In the genomic region with DNA sequence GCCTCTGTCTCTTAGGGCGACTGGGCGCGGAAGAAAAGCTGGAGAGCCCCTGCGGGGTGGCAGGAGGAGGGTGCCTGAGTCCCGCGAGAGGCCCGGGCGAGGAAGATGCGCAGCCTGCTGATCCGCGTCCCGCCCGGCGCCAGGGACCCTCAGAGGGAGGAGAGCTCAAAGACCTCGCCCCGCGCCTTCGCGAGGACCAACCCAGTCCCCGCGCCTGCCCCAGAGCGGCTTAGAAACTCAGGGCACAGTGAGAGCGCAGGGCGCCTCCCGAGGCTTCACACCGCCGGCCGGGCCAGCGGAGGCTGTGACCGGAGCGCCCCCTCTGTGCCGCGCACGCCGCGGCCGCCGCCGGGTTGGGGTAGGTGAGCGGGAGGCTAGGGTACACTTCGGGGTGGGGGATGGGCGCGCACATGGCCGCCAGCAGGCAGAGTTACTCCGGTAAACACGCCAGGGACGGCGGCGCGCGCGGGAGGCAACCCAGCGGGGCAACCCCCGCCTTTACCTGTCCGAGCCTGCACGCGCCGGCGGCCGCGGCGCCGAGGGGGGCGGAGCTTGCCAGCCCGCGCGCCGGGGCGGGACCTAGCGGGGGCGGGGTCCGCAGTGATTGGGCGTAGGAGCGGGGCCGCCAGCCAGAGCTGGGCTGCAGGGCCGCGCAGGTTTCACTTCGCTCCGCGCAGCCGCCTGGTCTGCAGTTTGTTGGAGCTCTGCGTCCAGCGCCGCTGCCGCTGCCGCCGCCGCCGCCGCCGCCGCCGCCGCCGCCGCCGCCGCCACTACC, we compare ENCODE assay signal across 1 cellular context.
TF ChIP-seq lines count a peak whose summit lies in the region.

A gene with protein sequence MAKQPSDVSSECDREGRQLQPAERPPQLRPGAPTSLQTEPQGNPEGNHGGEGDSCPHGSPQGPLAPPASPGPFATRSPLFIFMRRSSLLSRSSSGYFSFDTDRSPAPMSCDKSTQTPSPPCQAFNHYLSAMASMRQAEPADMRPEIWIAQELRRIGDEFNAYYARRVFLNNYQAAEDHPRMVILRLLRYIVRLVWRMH (plus strand): TSS at position 662 of the 775 bp plus-strand sequence. CDS start 2,832 bp downstream, outside the sequence.

TF ChIP-seq in HepG2, 621 proteins besides CTCF, POLR2A, EP300 and RAD21 (continued from another document and continues in another):
- TF ChIP-seq ZNF605 (CRISPR knock-in tag; IDR thresholded peaks at IDR 0.05): peak; percentile 81
- peak; percentile 87 for TF ChIP-seq HNRNPK (IDR thresholded peaks at IDR 0.05; ENCODE audit: low read depth, low read length, poor library complexity, severe bottlenecking)
- TF ChIP-seq SIN3A (IDR thresholded peaks at IDR 0.05; ENCODE audit: borderline replicate concordance, low read depth, low read length): 0 out of 2 replicates have a peak, but pooled peaks have one; percentile 57
- TF ChIP-seq ZSCAN29 (CRISPR knock-in tag; conservative IDR thresholded peaks at IDR 0.05): peak; percentile 86; the same call in 1 of the 2 replicates
- TF ChIP-seq NCOA1 (CRISPR knock-in tag; IDR thresholded peaks at IDR 0.05): peak; percentile 92
- peak; percentile 23; the same call in 1 of the 2 replicates for TF ChIP-seq ZNF468 (CRISPR knock-in tag; IDR thresholded peaks at IDR 0.05)
- TF ChIP-seq GATA4 (IDR thresholded peaks at IDR 0.05; ENCODE audit: borderline replicate concordance, low read depth): peak; percentile 70
- TF ChIP-seq, protein P1, sequence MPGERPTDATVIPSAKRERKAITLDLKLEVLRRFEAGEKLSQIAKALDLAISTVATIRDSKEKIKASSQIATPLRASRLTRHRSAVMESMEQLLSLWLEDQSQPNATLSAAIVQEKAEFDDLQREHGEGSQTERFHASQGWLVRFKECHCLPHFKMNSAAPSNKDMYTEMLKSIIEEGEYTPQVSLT (CRISPR knock-in tag; IDR thresholded peaks at IDR 0.05; ENCODE audit: borderline replicate concordance, low read depth): peak; percentile 77; the same call in 1 of the 2 replicates
- TF ChIP-seq ZNF775 (CRISPR knock-in tag; IDR thresholded peaks at IDR 0.05; ENCODE audit: borderline replicate concordance): peak; percentile 41; the same call in 1 of the 2 replicates
- TF ChIP-seq PRPF4 (IDR thresholded peaks at IDR 0.05; ENCODE audit: low read depth, low read length, poor library complexity, severe bottlenecking): peak; percentile 60
- TF ChIP-seq HOXA5 (CRISPR knock-in tag; IDR thresholded peaks at IDR 0.05): peak; percentile 84
- TF ChIP-seq SIX1 (CRISPR knock-in tag; IDR thresholded peaks at IDR 0.05; ENCODE audit: borderline replicate concordance): peak; percentile 43; the same call in 1 of the 2 replicates
- peak; percentile 30; the same call in 1 of the 2 replicates for TF ChIP-seq HMG20B (CRISPR knock-in tag; conservative IDR thresholded peaks at IDR 0.05)
- TF ChIP-seq, protein P2, sequence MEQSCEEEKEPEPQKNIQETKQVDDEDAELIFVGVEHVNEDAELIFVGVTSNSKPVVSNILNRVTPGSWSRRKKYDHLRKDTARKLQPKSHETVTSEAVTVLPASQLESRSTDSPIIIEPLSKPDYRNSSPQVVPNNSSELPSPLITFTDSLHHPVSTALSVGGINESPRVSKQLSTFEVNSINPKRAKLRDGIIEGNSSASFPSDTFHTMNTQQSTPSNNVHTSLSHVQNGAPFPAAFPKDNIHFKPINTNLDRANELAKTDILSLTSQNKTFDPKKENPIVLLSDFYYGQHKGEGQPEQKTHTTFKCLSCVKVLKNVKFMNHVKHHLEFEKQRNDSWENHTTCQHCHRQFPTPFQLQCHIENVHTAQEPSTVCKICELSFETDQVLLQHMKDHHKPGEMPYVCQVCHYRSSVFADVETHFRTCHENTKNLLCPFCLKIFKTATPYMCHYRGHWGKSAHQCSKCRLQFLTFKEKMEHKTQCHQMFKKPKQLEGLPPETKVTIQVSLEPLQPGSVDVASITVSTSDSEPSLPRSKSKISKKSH (CRISPR knock-in tag; IDR thresholded peaks at IDR 0.05; ENCODE audit: borderline replicate concordance): peak; percentile 90; the same call in 1 of the 2 replicates
- TF ChIP-seq ZSCAN20 (CRISPR knock-in tag; IDR thresholded peaks at IDR 0.05; ENCODE audit: borderline replicate concordance): peak; percentile 87
- peak; percentile 97 for TF ChIP-seq SAP130 (CRISPR knock-in tag; IDR thresholded peaks at IDR 0.05; ENCODE audit: low read depth)
- peak; percentile 81 for TF ChIP-seq ZFP90 (CRISPR knock-in tag; IDR thresholded peaks at IDR 0.05; ENCODE audit: borderline replicate concordance)
- TF ChIP-seq, protein P3, sequence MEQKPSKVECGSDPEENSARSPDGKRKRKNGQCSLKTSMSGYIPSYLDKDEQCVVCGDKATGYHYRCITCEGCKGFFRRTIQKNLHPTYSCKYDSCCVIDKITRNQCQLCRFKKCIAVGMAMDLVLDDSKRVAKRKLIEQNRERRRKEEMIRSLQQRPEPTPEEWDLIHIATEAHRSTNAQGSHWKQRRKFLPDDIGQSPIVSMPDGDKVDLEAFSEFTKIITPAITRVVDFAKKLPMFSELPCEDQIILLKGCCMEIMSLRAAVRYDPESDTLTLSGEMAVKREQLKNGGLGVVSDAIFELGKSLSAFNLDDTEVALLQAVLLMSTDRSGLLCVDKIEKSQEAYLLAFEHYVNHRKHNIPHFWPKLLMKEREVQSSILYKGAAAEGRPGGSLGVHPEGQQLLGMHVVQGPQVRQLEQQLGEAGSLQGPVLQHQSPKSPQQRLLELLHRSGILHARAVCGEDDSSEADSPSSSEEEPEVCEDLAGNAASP (CRISPR knock-in tag; IDR thresholded peaks at IDR 0.05; ENCODE audit: borderline replicate concordance): peak; percentile 76; the same call in 1 of the 2 replicates
- TF ChIP-seq FOXC1 (CRISPR knock-in tag; IDR thresholded peaks at IDR 0.05; ENCODE audit: borderline replicate concordance): peak; percentile 97
- peak; percentile 93; the same call in 1 of the 2 replicates for TF ChIP-seq ZNF713 (CRISPR knock-in tag; IDR thresholded peaks at IDR 0.05)
- peak; percentile 33; the same call in 1 of the 2 replicates for TF ChIP-seq ZNF570 (CRISPR knock-in tag; IDR thresholded peaks at IDR 0.05; ENCODE audit: borderline replicate concordance)
- TF ChIP-seq ZNF441 (CRISPR knock-in tag; IDR thresholded peaks at IDR 0.05; ENCODE audit: borderline replicate concordance): peak; percentile 87; the same call in 1 of the 2 replicates
- TF ChIP-seq, protein P4, sequence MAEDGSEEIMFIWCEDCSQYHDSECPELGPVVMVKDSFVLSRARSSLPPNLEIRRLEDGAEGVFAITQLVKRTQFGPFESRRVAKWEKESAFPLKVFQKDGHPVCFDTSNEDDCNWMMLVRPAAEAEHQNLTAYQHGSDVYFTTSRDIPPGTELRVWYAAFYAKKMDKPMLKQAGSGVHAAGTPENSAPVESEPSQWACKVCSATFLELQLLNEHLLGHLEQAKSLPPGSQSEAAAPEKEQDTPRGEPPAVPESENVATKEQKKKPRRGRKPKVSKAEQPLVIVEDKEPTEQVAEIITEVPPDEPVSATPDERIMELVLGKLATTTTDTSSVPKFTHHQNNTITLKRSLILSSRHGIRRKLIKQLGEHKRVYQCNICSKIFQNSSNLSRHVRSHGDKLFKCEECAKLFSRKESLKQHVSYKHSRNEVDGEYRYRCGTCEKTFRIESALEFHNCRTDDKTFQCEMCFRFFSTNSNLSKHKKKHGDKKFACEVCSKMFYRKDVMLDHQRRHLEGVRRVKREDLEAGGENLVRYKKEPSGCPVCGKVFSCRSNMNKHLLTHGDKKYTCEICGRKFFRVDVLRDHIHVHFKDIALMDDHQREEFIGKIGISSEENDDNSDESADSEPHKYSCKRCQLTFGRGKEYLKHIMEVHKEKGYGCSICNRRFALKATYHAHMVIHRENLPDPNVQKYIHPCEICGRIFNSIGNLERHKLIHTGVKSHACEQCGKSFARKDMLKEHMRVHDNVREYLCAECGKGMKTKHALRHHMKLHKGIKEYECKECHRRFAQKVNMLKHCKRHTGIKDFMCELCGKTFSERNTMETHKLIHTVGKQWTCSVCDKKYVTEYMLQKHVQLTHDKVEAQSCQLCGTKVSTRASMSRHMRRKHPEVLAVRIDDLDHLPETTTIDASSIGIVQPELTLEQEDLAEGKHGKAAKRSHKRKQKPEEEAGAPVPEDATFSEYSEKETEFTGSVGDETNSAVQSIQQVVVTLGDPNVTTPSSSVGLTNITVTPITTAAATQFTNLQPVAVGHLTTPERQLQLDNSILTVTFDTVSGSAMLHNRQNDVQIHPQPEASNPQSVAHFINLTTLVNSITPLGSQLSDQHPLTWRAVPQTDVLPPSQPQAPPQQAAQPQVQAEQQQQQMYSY (CRISPR knock-in tag; IDR thresholded peaks at IDR 0.05): no peak; the same call in none of the 2 replicates
- TF ChIP-seq, protein P5, sequence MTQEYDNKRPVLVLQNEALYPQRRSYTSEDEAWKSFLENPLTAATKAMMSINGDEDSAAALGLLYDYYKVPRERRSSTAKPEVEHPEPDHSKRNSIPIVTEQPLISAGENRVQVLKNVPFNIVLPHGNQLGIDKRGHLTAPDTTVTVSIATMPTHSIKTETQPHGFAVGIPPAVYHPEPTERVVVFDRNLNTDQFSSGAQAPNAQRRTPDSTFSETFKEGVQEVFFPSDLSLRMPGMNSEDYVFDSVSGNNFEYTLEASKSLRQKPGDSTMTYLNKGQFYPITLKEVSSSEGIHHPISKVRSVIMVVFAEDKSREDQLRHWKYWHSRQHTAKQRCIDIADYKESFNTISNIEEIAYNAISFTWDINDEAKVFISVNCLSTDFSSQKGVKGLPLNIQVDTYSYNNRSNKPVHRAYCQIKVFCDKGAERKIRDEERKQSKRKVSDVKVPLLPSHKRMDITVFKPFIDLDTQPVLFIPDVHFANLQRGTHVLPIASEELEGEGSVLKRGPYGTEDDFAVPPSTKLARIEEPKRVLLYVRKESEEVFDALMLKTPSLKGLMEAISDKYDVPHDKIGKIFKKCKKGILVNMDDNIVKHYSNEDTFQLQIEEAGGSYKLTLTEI (CRISPR knock-in tag; conservative IDR thresholded peaks at IDR 0.05): no peak
- peak; percentile 93 for TF ChIP-seq ARNTL (CRISPR knock-in tag; IDR thresholded peaks at IDR 0.05)
- peak; percentile 91 for TF ChIP-seq ZSCAN9 (CRISPR knock-in tag; IDR thresholded peaks at IDR 0.05; ENCODE audit: borderline replicate concordance)
- TF ChIP-seq ZNF772 (CRISPR knock-in tag; IDR thresholded peaks at IDR 0.05): peak; percentile 98
- no peak for TF ChIP-seq ZNF17 (CRISPR knock-in tag; IDR thresholded peaks at IDR 0.05)
- TF ChIP-seq, protein P6, sequence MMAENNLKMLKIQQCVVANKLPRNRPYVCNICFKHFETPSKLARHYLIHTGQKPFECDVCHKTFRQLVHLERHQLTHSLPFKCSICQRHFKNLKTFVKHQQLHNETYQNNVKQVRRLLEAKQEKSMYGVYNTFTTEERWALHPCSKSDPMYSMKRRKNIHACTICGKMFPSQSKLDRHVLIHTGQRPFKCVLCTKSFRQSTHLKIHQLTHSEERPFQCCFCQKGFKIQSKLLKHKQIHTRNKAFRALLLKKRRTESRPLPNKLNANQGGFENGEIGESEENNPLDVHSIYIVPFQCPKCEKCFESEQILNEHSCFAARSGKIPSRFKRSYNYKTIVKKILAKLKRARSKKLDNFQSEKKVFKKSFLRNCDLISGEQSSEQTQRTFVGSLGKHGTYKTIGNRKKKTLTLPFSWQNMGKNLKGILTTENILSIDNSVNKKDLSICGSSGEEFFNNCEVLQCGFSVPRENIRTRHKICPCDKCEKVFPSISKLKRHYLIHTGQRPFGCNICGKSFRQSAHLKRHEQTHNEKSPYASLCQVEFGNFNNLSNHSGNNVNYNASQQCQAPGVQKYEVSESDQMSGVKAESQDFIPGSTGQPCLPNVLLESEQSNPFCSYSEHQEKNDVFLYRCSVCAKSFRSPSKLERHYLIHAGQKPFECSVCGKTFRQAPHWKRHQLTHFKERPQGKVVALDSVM (CRISPR knock-in tag; IDR thresholded peaks at IDR 0.05): peak; percentile 86; the same call in 1 of the 2 replicates
- peak; percentile 97 for TF ChIP-seq ZNF274 (CRISPR knock-in tag; IDR thresholded peaks at IDR 0.05)
- no peak; the same call in 1 of the 2 replicates for TF ChIP-seq SIX4 (CRISPR knock-in tag; IDR thresholded peaks at IDR 0.05)
- TF ChIP-seq ZNF460 (CRISPR knock-in tag; IDR thresholded peaks at IDR 0.05; ENCODE audit: borderline replicate concordance): peak; percentile 70; the same call in 1 of the 2 replicates
- TF ChIP-seq KLF15 (CRISPR knock-in tag; IDR thresholded peaks at IDR 0.05; ENCODE audit: borderline replicate concordance): no peak
- TF ChIP-seq ZNF709 (CRISPR knock-in tag; IDR thresholded peaks at IDR 0.05): peak; percentile 97; the same call in 1 of the 2 replicates
- TF ChIP-seq FOXP1 (IDR thresholded peaks at IDR 0.05): no peak
- peak; percentile 73 for TF ChIP-seq FOXP1 (CRISPR knock-in tag; IDR thresholded peaks at IDR 0.05)
- peak; percentile 81 for TF ChIP-seq YEATS2 (CRISPR knock-in tag; IDR thresholded peaks at IDR 0.05; ENCODE audit: borderline replicate concordance)
- no peak; the same call in none of the 2 replicates for TF ChIP-seq ZNF264 (CRISPR knock-in tag; IDR thresholded peaks at IDR 0.05)
- peak; percentile 97 for TF ChIP-seq ZNF703 (CRISPR knock-in tag; IDR thresholded peaks at IDR 0.05; ENCODE audit: borderline replicate concordance)
- TF ChIP-seq HCFC1 (IDR thresholded peaks at IDR 0.05; ENCODE audit: low read depth, low read length): no peak
- TF ChIP-seq, protein P7, sequence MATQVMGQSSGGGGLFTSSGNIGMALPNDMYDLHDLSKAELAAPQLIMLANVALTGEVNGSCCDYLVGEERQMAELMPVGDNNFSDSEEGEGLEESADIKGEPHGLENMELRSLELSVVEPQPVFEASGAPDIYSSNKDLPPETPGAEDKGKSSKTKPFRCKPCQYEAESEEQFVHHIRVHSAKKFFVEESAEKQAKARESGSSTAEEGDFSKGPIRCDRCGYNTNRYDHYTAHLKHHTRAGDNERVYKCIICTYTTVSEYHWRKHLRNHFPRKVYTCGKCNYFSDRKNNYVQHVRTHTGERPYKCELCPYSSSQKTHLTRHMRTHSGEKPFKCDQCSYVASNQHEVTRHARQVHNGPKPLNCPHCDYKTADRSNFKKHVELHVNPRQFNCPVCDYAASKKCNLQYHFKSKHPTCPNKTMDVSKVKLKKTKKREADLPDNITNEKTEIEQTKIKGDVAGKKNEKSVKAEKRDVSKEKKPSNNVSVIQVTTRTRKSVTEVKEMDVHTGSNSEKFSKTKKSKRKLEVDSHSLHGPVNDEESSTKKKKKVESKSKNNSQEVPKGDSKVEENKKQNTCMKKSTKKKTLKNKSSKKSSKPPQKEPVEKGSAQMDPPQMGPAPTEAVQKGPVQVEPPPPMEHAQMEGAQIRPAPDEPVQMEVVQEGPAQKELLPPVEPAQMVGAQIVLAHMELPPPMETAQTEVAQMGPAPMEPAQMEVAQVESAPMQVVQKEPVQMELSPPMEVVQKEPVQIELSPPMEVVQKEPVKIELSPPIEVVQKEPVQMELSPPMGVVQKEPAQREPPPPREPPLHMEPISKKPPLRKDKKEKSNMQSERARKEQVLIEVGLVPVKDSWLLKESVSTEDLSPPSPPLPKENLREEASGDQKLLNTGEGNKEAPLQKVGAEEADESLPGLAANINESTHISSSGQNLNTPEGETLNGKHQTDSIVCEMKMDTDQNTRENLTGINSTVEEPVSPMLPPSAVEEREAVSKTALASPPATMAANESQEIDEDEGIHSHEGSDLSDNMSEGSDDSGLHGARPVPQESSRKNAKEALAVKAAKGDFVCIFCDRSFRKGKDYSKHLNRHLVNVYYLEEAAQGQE (IDR thresholded peaks at IDR 0.05; ENCODE audit: borderline replicate concordance in 1 of 2, low read depth in 1 of 2, low read length in 2 of 2): peak in 1 of 2 experiments; percentile 67; a peak in 1 of 4 replicates
- TF ChIP-seq, protein P8, sequence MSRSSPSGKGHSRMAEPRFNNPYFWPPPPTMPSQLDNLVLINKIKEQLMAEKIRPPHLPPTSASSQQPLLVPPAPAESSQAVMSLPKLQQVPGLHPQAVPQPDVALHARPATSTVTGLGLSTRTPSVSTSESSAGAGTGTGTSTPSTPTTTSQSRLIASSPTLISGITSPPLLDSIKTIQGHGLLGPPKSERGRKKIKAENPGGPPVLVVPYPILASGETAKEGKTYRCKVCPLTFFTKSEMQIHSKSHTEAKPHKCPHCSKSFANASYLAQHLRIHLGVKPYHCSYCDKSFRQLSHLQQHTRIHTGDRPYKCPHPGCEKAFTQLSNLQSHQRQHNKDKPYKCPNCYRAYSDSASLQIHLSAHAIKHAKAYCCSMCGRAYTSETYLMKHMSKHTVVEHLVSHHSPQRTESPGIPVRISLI (CRISPR knock-in tag; IDR thresholded peaks at IDR 0.05; ENCODE audit: borderline replicate concordance): peak; percentile 67; the same call in 1 of the 2 replicates
